ENCODE assay signal across 22 cellular contexts in genomic region chr1:115830963-115831362, GRCh38. TPM values are rescaled to one million over a fixed set of nuclear protein-coding genes. Genes with fewer than 3 reads are reported as not detected.
A peak's percentile ranks its signal among the peaks of the same experiment; 100 is the strongest.
DNase-seq lines count a peak whose midpoint lies in the region; ATAC-seq and TF ChIP-seq lines count a peak whose summit lies in the region.
"Had no signal": no experiment of that assay in that cellular context is flagged by ENCODE, and none has a peak within 500 bp of the region (broad histone marks: within the 10 kb centered on the region; RNA-seq: fewer than 3 reads in every experiment).

No MANE protein-coding gene starts in this region.

- H3K9ac ChIP-seq in HCT116 (ENCODE audit: low read length) (no peak overlapping the region), PC-3 (ENCODE audit: low read length) (no peak overlapping the region), mesendoderm (ENCODE audit: low read length) (no peak overlapping the region)

- intact Hi-C loops in HCT116 (cut with micrococcal nuclease) = no loop called here
- intact Hi-C loops in PC-3 (cut with micrococcal nuclease) = no loop called here
- intact Hi-C loops in prostate gland (cut with DNase I) = no loop called here

- no CpG with 5 or more reads among the region's 3 CpGs for WGBS in mesendoderm (ENCODE audit: extremely low coverage, insufficient coverage, low lambda C conversion rate)
- WGBS in prostate gland = 82% methylated on average over 3 of the region's 3 CpGs

- TF ChIP-seq CTCF in HCT116 (IDR thresholded peaks at IDR 0.05 in 2 of 3, conservative IDR thresholded peaks at IDR 0.05 in 1 of 3; ENCODE audit: borderline replicate concordance in 1 of 3, insufficient read depth in 1 of 3, low read depth in 2 of 3, low read length in 2 of 3) (no peak), PC-3 (conservative IDR thresholded peaks at IDR 0.05; ENCODE audit: low read depth, low read length) (no peak), prostate gland (IDR thresholded peaks at IDR 0.05) (no peak)

- H3K23ac ChIP-seq in mesendoderm (ENCODE audit: low read length) = no peak overlapping the region

- no peak overlapping the region for H4K5ac ChIP-seq in mesendoderm (ENCODE audit: low read length)

- BruUV-seq in HCT116 (replicated peaks; lab: Mats Ljungman, UMichigan) (no TSS peak), PC-3 (replicated peaks; lab: Mats Ljungman, UMichigan) (no TSS peak)

- no peaks in the 10 kb centered on the region for H3K79me1 ChIP-seq in mesendoderm (ENCODE audit: low read length)

- H3K56ac ChIP-seq in mesendoderm (ENCODE audit: low read length) = no peak overlapping the region

- H3K9me2 ChIP-seq in HCT116 (ENCODE audit: insufficient read depth) (no peaks in the 10 kb centered on the region), PC-3 (replicated peaks; ENCODE audit: low read length) (no peaks in the 10 kb centered on the region)

- no peak for TF ChIP-seq RAD21 in HCT116 (IDR thresholded peaks at IDR 0.05; ENCODE audit: low read depth)

- TF ChIP-seq POLR2A in HCT116 (IDR thresholded peaks at IDR 0.05; ENCODE audit: borderline replicate concordance, extremely low read depth, insufficient read depth, insufficient read length) (no peak), prostate gland (IDR thresholded peaks at IDR 0.05) (no peak)

- no peak overlapping the region for H4K8ac ChIP-seq in mesendoderm (ENCODE audit: low read depth, low read length)

- H2BK5ac ChIP-seq in mesendoderm (ENCODE audit: low read length) = no peak overlapping the region

- H4K20me1 ChIP-seq in HCT116 (ENCODE audit: insufficient read depth) = no peaks in the 10 kb centered on the region
- no peaks in the 10 kb centered on the region for H4K20me1 ChIP-seq in PC-3 (ENCODE audit: low read length)

- POLR2A ChIA-PET in HCT116 (lab: Charles Lee) (no interaction called here), PC-3 (lab: Charles Lee; ENCODE audit: unreplicated experiment) (no interaction called here)

- RAD21 ChIA-PET in HCT116 (lab: Charles Lee; ENCODE audit: low non-redundant PET in 1 of 2, low total read pairs in 2 of 2, uncharacterized antibody in 2 of 2, unreplicated experiment in 2 of 2) = no interaction called here

- peaks cover 9 to 15% of the 10 kb centered on the region in 2 experiments; a peak in 3 of 4 replicates for H3K4me1 ChIP-seq in HCT116 (ENCODE audit: control insufficient read depth in 1 of 2, insufficient read depth in 2 of 2, low read length in 2 of 2)
- H3K4me1 ChIP-seq in PC-3 (ENCODE audit: insufficient read depth, low read length) = peaks cover 11% of the 10 kb centered on the region; the same call in 1 of the 2 replicates
- H3K4me1 ChIP-seq in mesendoderm (ENCODE audit: control insufficient read depth, low read depth, low read length) = peaks cover 20% of the 10 kb centered on the region
- no peaks in the 10 kb centered on the region for H3K4me1 ChIP-seq in prostate gland (replicated peaks)
- H3K4me1 ChIP-seq: A549, BE2C had no signal

- peak overlapping the region; percentile 20 for H2BK15ac ChIP-seq in mesendoderm (replicated peaks; ENCODE audit: low read depth)

- H2BK120ac ChIP-seq in mesendoderm (ENCODE audit: low read depth, low read length) = no peak overlapping the region

- ATAC-seq in HCT116 = no peak
- no peak for ATAC-seq in PC-3
- ATAC-seq: A549, SK-N-SH treated with all-trans-retinoic acid at 6 μM for 48 hours had no signal

- H3K4ac ChIP-seq in mesendoderm (ENCODE audit: low read depth, low read length) = no peak overlapping the region

- peak overlapping the region; percentile 5 for H2AFZ ChIP-seq in HCT116 (ENCODE audit: low read depth, low read length, poor library complexity, severe bottlenecking)
- H2AFZ ChIP-seq in PC-3 (ENCODE audit: low read length) = no peak overlapping the region

- DNase-seq in HCT116 (ENCODE audit: low read depth, low spot score) = no peak
- peak; percentile 9 for DNase-seq in PC-3
- DNase-seq in epithelial cell of prostate (ENCODE audit: low read depth, low spot score) = no peak
- DNase-seq in mesendoderm = no peak
- DNase-seq in NCI-H2107 treated with DMSO at 0.1 percent for 48 hours (lab: John Stamatoyannopoulos, UW; ENCODE audit: unreplicated experiment) = no peak
- DNase-seq in prostate gland (ENCODE audit: low spot score) = no peak
- no peak for DNase-seq in anterior cingulate cortex (lab: John Stamatoyannopoulos, UW)
- no peak for DNase-seq in midbrain (lab: John Stamatoyannopoulos, UW)
- DNase-seq: BE2C, DMS53, HCEC 1CT, Karpas-422, NCI-H1092 treated with DMSO at 0.1 percent for 48 hours, NCI-H1436 treated with DMSO at 0.1 percent for 48 hours, NCI-H1930, NCI-H2227 treated with DMSO at 0.1 percent for 48 hours, NCI-H510A treated with DMSO at 0.1 percent for 48 hours, NCI-H748 treated with DMSO at 0.1 percent for 48 hours, Peyer's patch had no signal

- H3K27ac ChIP-seq in HCT116 (ENCODE audit: low read depth, low read length) (no peak overlapping the region), PC-3 (ENCODE audit: low read length) (no peak overlapping the region), epithelial cell of prostate (peak overlapping the region; percentile 17), mesendoderm (ENCODE audit: low read depth, low read length) (peak overlapping the region; percentile 14), prostate gland (no peak overlapping the region)
- H3K27ac ChIP-seq: A549, Peyer's patch had no signal

- H3K18ac ChIP-seq in mesendoderm (ENCODE audit: low read length) = no peak overlapping the region

- no peaks in the 10 kb centered on the region for H3K79me2 ChIP-seq in HCT116 (ENCODE audit: insufficient read depth, low read length)
- no peaks in the 10 kb centered on the region for H3K79me2 ChIP-seq in PC-3 (ENCODE audit: low read length)
- no peaks in the 10 kb centered on the region for H3K79me2 ChIP-seq in mesendoderm (ENCODE audit: control insufficient read depth, insufficient read depth, low read length)

- CTCF ChIA-PET in HCT116 (lab: Charles Lee) (no interaction called here), PC-3 (lab: Charles Lee) (no interaction called here)

- no peak overlapping the region for H2AK5ac ChIP-seq in mesendoderm (ENCODE audit: low read length)

- H3K4me3 ChIP-seq in HCT116 (replicated peaks in 1 of 2; ENCODE audit: low read depth in 1 of 2, low read length in 2 of 2) (no peak overlapping the region), PC-3 (ENCODE audit: low read length) (no peak overlapping the region), mesendoderm (ENCODE audit: low read length) (no peak overlapping the region), prostate gland (no peak overlapping the region)
- H3K4me3 ChIP-seq: A549, Peyer's patch had no signal

- H3K27me3 ChIP-seq in HCT116 (ENCODE audit: insufficient read depth, low read length) (no peaks in the 10 kb centered on the region), PC-3 (ENCODE audit: low read length) (0 out of 2 replicates have a peak, but pooled peaks cover 2% of the 10 kb centered on the region), mesendoderm (ENCODE audit: insufficient read depth, low read length, poor library complexity) (no peaks in the 10 kb centered on the region), prostate gland (replicated peaks; ENCODE audit: insufficient read depth) (no peaks in the 10 kb centered on the region)

- H3K36me3 ChIP-seq in HCT116 (ENCODE audit: control insufficient read depth in 1 of 2, insufficient read depth in 2 of 2, low read length in 2 of 2) (no peaks in the 10 kb centered on the region), PC-3 (ENCODE audit: low read depth, low read length) (no peaks in the 10 kb centered on the region), mesendoderm (ENCODE audit: control insufficient read depth, insufficient read depth, low read length) (no peaks in the 10 kb centered on the region), prostate gland (no peaks in the 10 kb centered on the region)
- H3K36me3 ChIP-seq: BE2C, Peyer's patch had no signal

- no peaks in the 10 kb centered on the region for H3F3A ChIP-seq in PC-3 (ENCODE audit: low read length, unreplicated experiment)

- H3K4me2 ChIP-seq in HCT116 (ENCODE audit: low read length) = no peak overlapping the region
- H3K4me2 ChIP-seq in PC-3 (ENCODE audit: low read length) = no peak overlapping the region
- no peak overlapping the region for H3K4me2 ChIP-seq in mesendoderm (ENCODE audit: low read length)
- H3K4me2 ChIP-seq: A549 had no signal

- H3K9me3 ChIP-seq in HCT116 (ENCODE audit: control insufficient read depth in 1 of 2, insufficient read depth in 1 of 2, low read depth in 1 of 2, low read length in 2 of 2) = no peaks in the 10 kb centered on the region
- H3K9me3 ChIP-seq in PC-3 (ENCODE audit: low read length) = no peaks in the 10 kb centered on the region
- H3K9me3 ChIP-seq in prostate gland = no peaks in the 10 kb centered on the region
- H3K9me3 ChIP-seq: A549, BE2C, Peyer's patch had no signal

TF ChIP-seq in HCT116, 20 proteins besides CTCF, POLR2A, EP300 and RAD21:
- TF ChIP-seq EGR1 (IDR thresholded peaks at IDR 0.05; ENCODE audit: low read depth) = no peak
- TF ChIP-seq FOSL1 (IDR thresholded peaks at IDR 0.05; ENCODE audit: low read depth) = no peak
- no peak for TF ChIP-seq SP1 (IDR thresholded peaks at IDR 0.05; ENCODE audit: low read depth)
TF ChIP-seq in HCT116: peak in this region for 0.

RNA-seq across cellular contexts. Expression of gene NHLH2, which starts 10.0 kb away (rescaled TPM):
- not detected for total RNA-seq in HCT116 (2021; ENCODE audit: unreplicated experiment)
- polyA plus RNA-seq in HCT116 (2012) = not detected in 2 replicates
- total RNA-seq in PC-3 (2014; rRNA removed) = not detected in 2 replicates
- 1.9 TPM for polyA plus RNA-seq in mesendoderm (2013, experiment 1 of 2)
- polyA plus RNA-seq in mesendoderm (2013, experiment 2 of 2) = 1.9 TPM
- total RNA-seq in prostate gland = under 1 TPM in 1 of 2 donors, not detected in 1; 0.74 TPM
- total RNA-seq: MCF 10A, Peyer's patch had no signal
- polyA plus RNA-seq: A549 had no signal

Comparison
In these comparisons a context has a peak if more than half of its experiments do, and no peak if none do; other contexts are left out.
1. H3K27ac ChIP-seq: peak in epithelial cell of prostate (single experiment) and mesendoderm (single experiment); none in HCT116 (single experiment), PC-3 (single experiment) and prostate gland (0 of 2).